Comparison of ENCODE assay signal across 8 cellular contexts in the genomic region with DNA sequence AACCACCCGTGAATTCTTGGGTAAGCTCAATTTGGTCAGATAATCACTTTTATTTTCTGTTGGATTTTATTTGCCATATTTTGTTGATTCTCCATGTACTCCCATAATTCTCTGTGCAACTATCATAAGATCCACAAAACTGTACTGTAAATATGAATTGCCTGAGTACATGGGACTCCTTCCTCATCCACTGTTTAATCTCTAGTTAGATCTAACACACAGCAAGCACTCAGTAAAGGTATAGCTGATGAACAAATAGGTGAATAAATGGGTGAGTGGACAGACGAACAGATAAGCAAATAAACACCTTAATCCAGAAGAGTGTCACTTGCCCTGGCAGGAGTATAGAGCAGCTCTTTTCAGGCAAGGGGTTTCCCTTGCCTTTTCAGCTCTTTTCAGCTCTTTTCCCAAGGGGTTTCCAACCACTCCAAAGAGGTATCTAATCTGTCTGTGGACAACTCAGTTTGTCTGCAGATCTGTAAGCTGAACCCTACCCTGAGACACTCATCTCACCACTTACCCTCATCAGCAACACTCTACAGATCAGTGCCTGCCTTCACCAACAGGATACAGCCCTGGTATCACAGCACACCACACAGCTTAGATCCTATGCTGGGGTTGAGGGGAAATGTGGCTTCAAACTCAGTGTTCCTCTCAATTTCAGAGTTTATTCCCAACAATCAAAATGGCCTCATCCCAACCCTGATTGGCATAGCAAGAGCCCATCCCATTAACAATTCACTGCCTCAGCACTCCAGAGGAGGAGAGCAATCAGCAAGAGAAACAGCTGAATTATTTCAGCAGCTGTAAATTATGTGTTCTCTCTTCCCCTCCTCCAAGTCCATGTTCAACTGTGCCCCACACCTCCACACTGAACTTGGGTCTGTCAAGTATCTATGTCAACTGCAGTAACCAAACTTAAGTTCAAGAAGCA. TPM values are rescaled to one million over a fixed set of nuclear protein-coding genes. Genes with fewer than 3 reads are reported as not detected.
DNase-seq lines count a peak whose midpoint lies in the region; ATAC-seq and TF ChIP-seq lines count a peak whose summit lies in the region.

No MANE protein-coding gene starts in this region.

- H3K4me3 Mint-ChIP-seq in naive thymus-derived CD4-positive, alpha-beta T cell: no peak overlapping the region

- H3K79me2 ChIP-seq in SK-N-SH (ENCODE audit: insufficient read depth): no peaks in the 10 kb centered on the region

- CTCF ChIA-PET in SK-N-SH (lab: Yijun Ruan, JAX): interaction anchor here (1.0 to 1.2 kb wide), 3 partner anchors 177 to 354 kb away, joined by 3 read pairs; no protein-coding TSS in a partner anchor
- CTCF ChIA-PET in naive thymus-derived CD4-positive, alpha-beta T cell (lab: Charles Lee): no interaction called here

- peaks cover 0 to 10% (median 0%) of the 10 kb centered on the region in 5 donors for H3K36me3 Mint-ChIP-seq in naive thymus-derived CD4-positive, alpha-beta T cell

- in situ Hi-C loops in KBM-7 (cut with MboI; ENCODE audit: low pct_unique_long_range_greater_than_20kb, low sequenced_read_pairs): no loop called here

- H3K4me2 ChIP-seq in SK-N-SH: no peak overlapping the region

- H3K9me2 ChIP-seq in SK-N-SH: no peaks in the 10 kb centered on the region

- no peaks in the 10 kb centered on the region for H3K9me3 Mint-ChIP-seq in naive thymus-derived CD4-positive, alpha-beta T cell

- peak overlapping the region in 1 of 9 donors; percentile 18 for H3K27ac Mint-ChIP-seq in naive thymus-derived CD4-positive, alpha-beta T cell

- WGBS in SK-N-SH (ENCODE audit: low lambda C conversion rate): 83% methylated on average over 2 of the region's 2 CpGs

- H3K4me3 ChIP-seq in SK-N-SH (ENCODE audit: low read depth in 2 of 2, low read length in 1 of 2): no peak overlapping the region
- no peak overlapping the region for H3K4me3 ChIP-seq in cardiac muscle cell
- H3K4me3 ChIP-seq in thoracic aorta: no peak overlapping the region
- H3K4me3 ChIP-seq in naive thymus-derived CD4-positive, alpha-beta T cell (ENCODE audit: low read length): no peak overlapping the region

- H3K4me1 ChIP-seq in SK-N-SH (ENCODE audit: control insufficient read depth in 1 of 2, insufficient read depth in 2 of 2, low read depth in 1 of 2, low read length in 1 of 2) (peaks cover 9 to 31% of the 10 kb centered on the region in 2 experiments; a peak in 3 of 4 replicates), cardiac muscle cell (ENCODE audit: low read depth) (peaks cover 60% of the 10 kb centered on the region), thoracic aorta (ENCODE audit: control insufficient read depth in 1 of 2, low read depth in 2 of 2) (peaks cover 33 to 61% of the 10 kb centered on the region in 2 donors)
- no peaks in the 10 kb centered on the region for H3K4me1 ChIP-seq in naive thymus-derived CD4-positive, alpha-beta T cell (ENCODE audit: control insufficient read depth in 2 of 2, insufficient read depth in 2 of 2, low read length in 2 of 2)

- H3K27ac ChIP-seq in SK-N-SH (ENCODE audit: low read depth in 2 of 2, low read length in 1 of 2): peak overlapping the region in 1 of 2 experiments; percentile 66; a peak in 3 of 4 replicates
- H3K27ac ChIP-seq in cardiac muscle cell: peak overlapping the region; percentile 61
- H3K27ac ChIP-seq in thoracic aorta: peak overlapping the region; percentile 20 to 44
- no peak overlapping the region for H3K27ac ChIP-seq in naive thymus-derived CD4-positive, alpha-beta T cell (ENCODE audit: low read depth, low read length)

- no peak for DNase-seq in SK-N-SH
- DNase-seq in NCI-H2196 (lab: John Stamatoyannopoulos, UW; ENCODE audit: unreplicated experiment): peak; percentile 26
- DNase-seq in cardiac muscle cell (ENCODE audit: low read depth in 1 of 2, low spot score in 1 of 2): peak; percentile 28 to 51
- no peak for DNase-seq in thoracic aorta (ENCODE audit: low spot score)
- no peak for DNase-seq in KBM-7
- DNase-seq in stimulated activated CD4-positive, alpha-beta T cell treated with anti-CD3 and anti-CD28 coated beads, Interleukin-4, amount 100 ng/mL, for 4 hours: no peak
- no peak for DNase-seq in naive thymus-derived CD4-positive, alpha-beta T cell

- intact Hi-C loops in naive thymus-derived CD4-positive, alpha-beta T cell (cut with micrococcal nuclease): no loop called here

- no peak for TF ChIP-seq EP300 in SK-N-SH (IDR thresholded peaks at IDR 0.05; ENCODE audit: borderline replicate concordance in 1 of 2, low read depth in 1 of 2, low read length in 1 of 2)

- no peak for TF ChIP-seq CTCF in SK-N-SH (IDR thresholded peaks at IDR 0.05)
- no peak for TF ChIP-seq CTCF in cardiac muscle cell (IDR thresholded peaks at IDR 0.05; ENCODE audit: low read depth, low read length)
- TF ChIP-seq CTCF in thoracic aorta (IDR thresholded peaks at IDR 0.05): no peak

- H3K9me3 ChIP-seq in SK-N-SH (no peaks in the 10 kb centered on the region), cardiac muscle cell (ENCODE audit: low read depth) (no peaks in the 10 kb centered on the region), thoracic aorta (no peaks in the 10 kb centered on the region)
- H3K9me3 ChIP-seq in naive thymus-derived CD4-positive, alpha-beta T cell (ENCODE audit: control insufficient read depth in 2 of 3, low read length in 3 of 3): no peaks in the 10 kb centered on the region

- H3F3A ChIP-seq in SK-N-SH (replicated peaks; ENCODE audit: insufficient read depth): peaks cover 15% of the 10 kb centered on the region

- H4K20me1 ChIP-seq in SK-N-SH (ENCODE audit: insufficient read depth): no peaks in the 10 kb centered on the region

- POLR2A ChIA-PET in SK-N-SH (lab: Yijun Ruan, JAX): interaction anchor here (0.9 to 1.4 kb wide), 2 partner anchors 10 to 197 kb away, joined by 3 to 4 read pairs; no protein-coding TSS in a partner anchor
- POLR2A ChIA-PET in naive thymus-derived CD4-positive, alpha-beta T cell (lab: Charles Lee): interaction anchor here (0.6 kb wide), 1 partner anchor 11 kb away, joined by 3 read pairs; no protein-coding TSS in a partner anchor

- no peak overlapping the region for H2AFZ ChIP-seq in SK-N-SH (ENCODE audit: low read depth)

- no peaks in the 10 kb centered on the region for H3K27me3 ChIP-seq in SK-N-SH (ENCODE audit: insufficient read depth)
- H3K27me3 ChIP-seq in cardiac muscle cell: no peaks in the 10 kb centered on the region
- H3K27me3 ChIP-seq in thoracic aorta (replicated peaks; ENCODE audit: insufficient read depth): no peaks in the 10 kb centered on the region
- no peaks in the 10 kb centered on the region for H3K27me3 ChIP-seq in naive thymus-derived CD4-positive, alpha-beta T cell (ENCODE audit: control insufficient read depth in 2 of 2, insufficient read depth in 2 of 2, low read length in 2 of 2)

- H3K36me3 ChIP-seq in SK-N-SH (replicated peaks in 1 of 2; ENCODE audit: control insufficient read depth in 1 of 2, insufficient read depth in 2 of 2, low read length in 1 of 2) (no peaks in the 10 kb centered on the region), cardiac muscle cell (no peaks in the 10 kb centered on the region), thoracic aorta (no peaks in the 10 kb centered on the region)
- H3K36me3 ChIP-seq in naive thymus-derived CD4-positive, alpha-beta T cell (ENCODE audit: control insufficient read depth in 2 of 3, insufficient read depth in 3 of 3, low read length in 3 of 3): no peaks in the 10 kb centered on the region

- H3K9ac ChIP-seq in SK-N-SH: no peak overlapping the region

- TF ChIP-seq RAD21 in SK-N-SH (IDR thresholded peaks at IDR 0.05; ENCODE audit: low read length): no peak

- H3K4me1 Mint-ChIP-seq in naive thymus-derived CD4-positive, alpha-beta T cell: peaks cover 5 to 19% (median 8%) of the 10 kb centered on the region in 7 donors

- ATAC-seq in SK-N-SH treated with all-trans-retinoic acid at 6 μM for 48 hours (peak; percentile 46), thoracic aorta (ENCODE audit: insufficient number of reproducible peaks, low FRiP score, low read depth) (no peak)
- no peak for ATAC-seq in naive thymus-derived CD4-positive, alpha-beta T cell

- H3K27me3 Mint-ChIP-seq in naive thymus-derived CD4-positive, alpha-beta T cell: no peaks in the 10 kb centered on the region

TF ChIP-seq in SK-N-SH treated with all-trans-retinoic acid at 6 μM for 48 hours, 23 proteins besides CTCF, POLR2A, EP300 and RAD21 (continues in another document):
- TF ChIP-seq ZFP30 (CRISPR knock-in tag; IDR thresholded peaks at IDR 0.05) (no peak), ZNF70 (CRISPR knock-in tag; IDR thresholded peaks at IDR 0.05) (no peak)

TF ChIP-seq in SK-N-SH, 30 proteins besides CTCF, POLR2A, EP300 and RAD21:
- TF ChIP-seq FOXJ3 (CRISPR knock-in tag; IDR thresholded peaks at IDR 0.05) (no peak), POLR2AphosphoS5 (IDR thresholded peaks at IDR 0.05; ENCODE audit: low read depth, low read length) (no peak), YY1 (IDR thresholded peaks at IDR 0.05; ENCODE audit: low read depth) (no peak), CHD2 (IDR thresholded peaks at IDR 0.05; ENCODE audit: low read length, partially characterized antibody) (no peak), RXRA (IDR thresholded peaks at IDR 0.05; ENCODE audit: borderline replicate concordance, low read depth) (no peak), EZH2phosphoT487 (IDR thresholded peaks at IDR 0.05; ENCODE audit: borderline replicate concordance, low read depth) (no peak), NFIC (IDR thresholded peaks at IDR 0.05; ENCODE audit: borderline replicate concordance) (no peak), TAF1 (IDR thresholded peaks at IDR 0.05; ENCODE audit: borderline replicate concordance, low read depth, low read length) (no peak)
- TF ChIP-seq, protein P1, sequence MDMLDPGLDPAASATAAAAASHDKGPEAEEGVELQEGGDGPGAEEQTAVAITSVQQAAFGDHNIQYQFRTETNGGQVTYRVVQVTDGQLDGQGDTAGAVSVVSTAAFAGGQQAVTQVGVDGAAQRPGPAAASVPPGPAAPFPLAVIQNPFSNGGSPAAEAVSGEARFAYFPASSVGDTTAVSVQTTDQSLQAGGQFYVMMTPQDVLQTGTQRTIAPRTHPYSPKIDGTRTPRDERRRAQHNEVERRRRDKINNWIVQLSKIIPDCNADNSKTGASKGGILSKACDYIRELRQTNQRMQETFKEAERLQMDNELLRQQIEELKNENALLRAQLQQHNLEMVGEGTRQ (IDR thresholded peaks at IDR 0.05; ENCODE audit: borderline replicate concordance, low read depth, low read length): no peak

RNA-seq across cellular contexts. Expression of a gene that starts 51.1 kb away (rescaled TPM):
- polyA plus RNA-seq in SK-N-SH (2012; rRNA removed): 25.9 and 26.2 TPM in 2 replicates
- polyA plus RNA-seq in SK-N-SH (2012; cell fraction: cytosol; rRNA removed): 20.9 and 22.4 TPM in 2 replicates
- polyA plus RNA-seq in SK-N-SH (2012; cell fraction: nucleus; rRNA removed): 19.4 and 33.3 TPM in 2 replicates
- total RNA-seq in cardiac muscle cell: 42.4 and 49.8 TPM in 2 replicates
- polyA plus RNA-seq in cardiac muscle cell: 40.5 and 56.5 TPM in 2 replicates
- total RNA-seq in thoracic aorta: 10 to 100 TPM; 33.1 to 41.2 TPM
- 10 to 100 TPM; 11.9 to 27.1 (median 22.8) TPM for total RNA-seq in naive thymus-derived CD4-positive, alpha-beta T cell
- polyA plus RNA-seq in naive thymus-derived CD4-positive, alpha-beta T cell: 10 to 100 TPM; 10.6 to 15.6 TPM

Comparison
In these comparisons a context has a peak if more than half of its experiments do, and no peak if none do; other contexts are left out.
1. DNase-seq: peak in NCI-H2196 (single experiment) and cardiac muscle cell (2 of 2); none in SK-N-SH (single experiment), thoracic aorta (single experiment), KBM-7 (single experiment), stimulated activated CD4-positive, alpha-beta T cell treated with anti-CD3 and anti-CD28 coated beads, Interleukin-4, amount 100 ng/mL, for 4 hours (0 of 2) and naive thymus-derived CD4-positive, alpha-beta T cell (0 of 9).